9 cellular contexts compared by ENCODE assay signal in genomic region chr2:179861777-179862117, GRCh38. TPM values are rescaled to one million over a fixed set of nuclear protein-coding genes. Genes with fewer than 3 reads are reported as not detected.
DNase-seq lines count a peak whose midpoint lies in the region; ATAC-seq and TF ChIP-seq lines count a peak whose summit lies in the region.
"Had no signal": no experiment of that assay in that cellular context is flagged by ENCODE, and none has a peak within 500 bp of the region (broad histone marks: within the 10 kb centered on the region; RNA-seq: fewer than 3 reads in every experiment).

No MANE protein-coding gene starts in this region.

- peaks cover 3% of the 10 kb centered on the region for H3K27me3 Mint-ChIP-seq in glutamatergic neuron (ENCODE audit: unreplicated experiment)

- WGBS in smooth muscle cell (ENCODE audit: low lambda C conversion rate) = 4% methylated on average over 16 of the region's 16 CpGs

- no peaks in the 10 kb centered on the region for H3F3A ChIP-seq in smooth muscle cell (ENCODE audit: low read depth)

- H3K9me3 ChIP-seq in SK-N-MC (ENCODE audit: low read depth, low read length) (no peaks in the 10 kb centered on the region), smooth muscle cell (replicated peaks; ENCODE audit: low read depth) (no peaks in the 10 kb centered on the region)

- H4K20me1 ChIP-seq in smooth muscle cell (ENCODE audit: low read depth) = no peaks in the 10 kb centered on the region

- no peak overlapping the region for H3K9ac ChIP-seq in SK-N-MC (ENCODE audit: insufficient read length)
- H3K9ac ChIP-seq in smooth muscle cell (ENCODE audit: low read depth) = no peak overlapping the region

- peaks cover 72% of the 10 kb centered on the region for H3K27me3 ChIP-seq in smooth muscle cell (ENCODE audit: low read depth)

- H3K4me1 ChIP-seq in smooth muscle cell (ENCODE audit: low read depth) = peaks cover 27% of the 10 kb centered on the region

- no peak for DNase-seq in AG09309 (ENCODE audit: low read depth)
- DNase-seq in SK-N-MC (ENCODE audit: low read depth, low spot score) = no peak
- peak; percentile 27 for DNase-seq in glutamatergic neuron
- no peak for DNase-seq in smooth muscle cell (lab: John Stamatoyannopoulos, UW; ENCODE audit: unreplicated experiment)
- DNase-seq in OCI-M1 (lab: John Stamatoyannopoulos, UW) = no peak
- DNase-seq in NOMO-1 (lab: John Stamatoyannopoulos, UW; ENCODE audit: unreplicated experiment in 2 of 2) = no peak

- H3K4me2 ChIP-seq in smooth muscle cell = peak overlapping the region; percentile 98

- TF ChIP-seq CTCF in AG09309 (IDR thresholded peaks at IDR 0.05; ENCODE audit: control insufficient read depth, insufficient read depth, low read depth, low read length, missing control alignments) (no peak), glutamatergic neuron (IDR thresholded peaks at IDR 0.05; ENCODE audit: partially characterized antibody, unreplicated experiment) (no peak), smooth muscle cell (IDR thresholded peaks at IDR 0.05; ENCODE audit: borderline replicate concordance, insufficient read depth, poor library complexity, severe bottlenecking) (no peak)

- H3K79me2 ChIP-seq in smooth muscle cell (ENCODE audit: low read depth) = no peaks in the 10 kb centered on the region

- peak overlapping the region; percentile 58 for H2AFZ ChIP-seq in smooth muscle cell (ENCODE audit: low read depth)

- peak overlapping the region; percentile 87 for H3K4me3 Mint-ChIP-seq in glutamatergic neuron (ENCODE audit: unreplicated experiment)

- H3K4me3 ChIP-seq in AG09309 (ENCODE audit: control insufficient read depth, low read depth, low read length) (peak overlapping the region; percentile 65), SK-N-MC (peak overlapping the region; percentile 74), smooth muscle cell (peak overlapping the region; percentile 66)

- H3K36me3 Mint-ChIP-seq in glutamatergic neuron (ENCODE audit: unreplicated experiment) = no peaks in the 10 kb centered on the region

- H3K36me3 ChIP-seq in SK-N-MC (ENCODE audit: insufficient read depth, low read length) (no peaks in the 10 kb centered on the region), smooth muscle cell (ENCODE audit: low read depth) (no peaks in the 10 kb centered on the region)

- no peaks in the 10 kb centered on the region for H3K9me3 Mint-ChIP-seq in glutamatergic neuron (ENCODE audit: unreplicated experiment)

- ATAC-seq in GM21576 (IDR thresholded peaks at IDR 0.05; ENCODE audit: unreplicated experiment) (peak; percentile 17), esophagus mucosa (no peak)

- no peak overlapping the region for H3K27ac Mint-ChIP-seq in glutamatergic neuron (ENCODE audit: unreplicated experiment)

- H3K4me1 Mint-ChIP-seq in glutamatergic neuron (ENCODE audit: low read depth, unreplicated experiment) = peaks cover 4% of the 10 kb centered on the region

- H3K27ac ChIP-seq in SK-N-MC (no peak overlapping the region), smooth muscle cell (ENCODE audit: low read depth) (no peak overlapping the region)

RNA-seq across cellular contexts. Expression of gene ZNF385B, which starts 0.3 kb away (rescaled TPM):
- total RNA-seq in glutamatergic neuron (ENCODE audit: unreplicated experiment) (not detected), smooth muscle cell (2.5 and 3.2 TPM in 2 replicates), esophagus mucosa (0.32 TPM)
- polyA plus RNA-seq in smooth muscle cell = 1.4 and 2.6 TPM in 2 replicates
- total RNA-seq: dermis microvascular lymphatic vessel endothelial cell had no signal
